ENCODE assay signal across 10 cellular contexts in the genomic region with DNA sequence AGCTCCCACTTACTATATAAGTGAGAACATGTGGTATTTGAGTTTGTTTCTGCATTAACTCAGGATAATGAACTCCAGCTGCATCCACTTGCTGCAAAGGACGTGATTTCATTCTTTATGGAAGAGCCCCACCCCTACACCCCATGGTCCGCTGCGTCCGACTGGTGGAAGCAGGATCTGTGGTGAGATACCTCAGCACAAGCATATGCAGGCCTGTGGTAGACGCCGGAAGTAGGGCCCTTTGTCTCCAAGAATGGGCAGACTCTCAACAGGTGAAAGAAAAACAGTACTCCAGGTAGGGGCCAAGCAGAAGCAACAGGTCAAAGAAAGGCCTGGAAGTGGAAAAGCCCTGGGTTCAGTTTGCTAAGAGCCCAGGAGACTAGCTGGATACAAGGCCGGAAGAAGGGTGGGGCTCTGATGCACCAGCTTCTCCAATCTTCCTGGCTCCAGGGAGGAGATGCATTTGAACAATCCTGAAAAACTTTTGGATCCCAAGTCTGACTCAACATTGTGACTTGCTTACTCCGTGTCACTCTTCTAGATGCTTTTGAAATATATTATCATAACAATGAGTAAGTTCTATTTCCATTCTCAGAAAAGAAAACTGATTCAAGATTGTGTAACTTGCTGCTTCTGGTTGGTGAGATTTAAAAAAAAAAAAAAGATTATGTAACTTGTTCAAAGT. TPM values are rescaled to one million over a fixed set of nuclear protein-coding genes. Genes with fewer than 3 reads are reported as not detected.
A peak's percentile ranks its signal among the peaks of the same experiment; 100 is the strongest.
DNase-seq lines count a peak whose midpoint lies in the region; ATAC-seq and TF ChIP-seq lines count a peak whose summit lies in the region.
"Had no signal": no experiment of that assay in that cellular context is flagged by ENCODE, and none has a peak within 500 bp of the region (broad histone marks: within the 10 kb centered on the region; RNA-seq: fewer than 3 reads in every experiment).

No MANE protein-coding gene starts in this region.

- ATAC-seq in CD4-positive, alpha-beta T cell (ENCODE audit: poor library complexity): no peak
- ATAC-seq in HG03565 (IDR thresholded peaks at IDR 0.05; ENCODE audit: unreplicated experiment) (no peak), GM19467 (IDR thresholded peaks at IDR 0.05; ENCODE audit: unreplicated experiment) (no peak)

- POLR2A ChIA-PET in CD4-positive, alpha-beta T cell (lab: Charles Lee): interaction anchor here (0.9 kb wide), 1 partner anchor 44 kb away, joined by 5 read pairs; no protein-coding TSS in a partner anchor

- peaks cover 22% of the 10 kb centered on the region for H3K4me1 Mint-ChIP-seq in CD4-positive, alpha-beta T cell (ENCODE audit: low read depth)

- no peaks in the 10 kb centered on the region for H3K27me3 Mint-ChIP-seq in CD4-positive, alpha-beta T cell

- no peak overlapping the region for H3K27ac ChIP-seq in CD4-positive, alpha-beta T cell (ENCODE audit: low read depth, low read length)
- H3K27ac ChIP-seq in caudate nucleus (ENCODE audit: low read depth, low read length): peak overlapping the region; percentile 74
- peak overlapping the region; percentile 7 for H3K27ac ChIP-seq in neutrophil

- H3K36me3 Mint-ChIP-seq in CD4-positive, alpha-beta T cell (ENCODE audit: low read depth): no peaks in the 10 kb centered on the region

- H3K9me3 Mint-ChIP-seq in CD4-positive, alpha-beta T cell: no peaks in the 10 kb centered on the region

- no peaks in the 10 kb centered on the region for H3K9me3 ChIP-seq in CD4-positive, alpha-beta T cell (ENCODE audit: control insufficient read depth, low read length)
- H3K9me3 ChIP-seq in neutrophil: no peaks in the 10 kb centered on the region

- no peaks in the 10 kb centered on the region for H3K36me3 ChIP-seq in neutrophil

- CTCF ChIA-PET in CD4-positive, alpha-beta T cell (lab: Charles Lee): no interaction called here

- H3K27ac Mint-ChIP-seq in CD4-positive, alpha-beta T cell: no peak overlapping the region

- no peak for TF ChIP-seq CTCF in CD4-positive, alpha-beta T cell (IDR thresholded peaks at IDR 0.05)
- no peak for TF ChIP-seq CTCF in neutrophil (IDR thresholded peaks at IDR 0.05)

- no peak for DNase-seq in CD4-positive, alpha-beta T cell
- DNase-seq in MV-4-11 (lab: John Stamatoyannopoulos, UW) (peak; percentile 90), caudate nucleus (lab: John Stamatoyannopoulos, UW) (peak in 2 of 61 donors; percentile 65 to 85), ACHN (no peak), T-helper 1 cell (no peak)
- DNase-seq: mesendoderm, NCI-H1092 treated with DMSO at 0.1 percent for 48 hours had no signal

- H3K4me1 ChIP-seq in neutrophil (ENCODE audit: control insufficient read depth in 1 of 2, insufficient read depth in 1 of 2, low read depth in 1 of 2, low read length in 1 of 2): peaks cover 12 to 18% of the 10 kb centered on the region in 2 experiments

- in situ Hi-C loops in ACHN (cut with HindIII; ENCODE audit: low pct_ligation_motif_present, low pct_unique_long_range_greater_than_20kb, low sequenced_read_pairs): no loop called here

- H3K4me3 ChIP-seq in neutrophil (ENCODE audit: low read depth in 1 of 2, low read length in 1 of 2): no peak overlapping the region

- intact Hi-C loops in CD4-positive, alpha-beta T cell (cut with DNase I, micrococcal nuclease): no loop called here

- H3K27me3 ChIP-seq in CD4-positive, alpha-beta T cell (ENCODE audit: control insufficient read depth, insufficient read depth, low read length): no peaks in the 10 kb centered on the region
- peaks cover 10% of the 10 kb centered on the region for H3K27me3 ChIP-seq in neutrophil

- H3K4me3 Mint-ChIP-seq in CD4-positive, alpha-beta T cell: peak overlapping the region; percentile 63

RNA-seq across cellular contexts. Expression of a gene that starts 30.4 kb away (rescaled TPM):
- total RNA-seq in CD4-positive, alpha-beta T cell: 100 to 1,000 TPM; 221 to 223 TPM

RNA-seq across cellular contexts. Expression of a gene that starts 45.9 kb away (rescaled TPM):
- total RNA-seq in CD4-positive, alpha-beta T cell: over 10,000 TPM; 31,509 to 32,316 TPM
